Comparison of ENCODE assay signal across 1 cellular context in the genomic region with DNA sequence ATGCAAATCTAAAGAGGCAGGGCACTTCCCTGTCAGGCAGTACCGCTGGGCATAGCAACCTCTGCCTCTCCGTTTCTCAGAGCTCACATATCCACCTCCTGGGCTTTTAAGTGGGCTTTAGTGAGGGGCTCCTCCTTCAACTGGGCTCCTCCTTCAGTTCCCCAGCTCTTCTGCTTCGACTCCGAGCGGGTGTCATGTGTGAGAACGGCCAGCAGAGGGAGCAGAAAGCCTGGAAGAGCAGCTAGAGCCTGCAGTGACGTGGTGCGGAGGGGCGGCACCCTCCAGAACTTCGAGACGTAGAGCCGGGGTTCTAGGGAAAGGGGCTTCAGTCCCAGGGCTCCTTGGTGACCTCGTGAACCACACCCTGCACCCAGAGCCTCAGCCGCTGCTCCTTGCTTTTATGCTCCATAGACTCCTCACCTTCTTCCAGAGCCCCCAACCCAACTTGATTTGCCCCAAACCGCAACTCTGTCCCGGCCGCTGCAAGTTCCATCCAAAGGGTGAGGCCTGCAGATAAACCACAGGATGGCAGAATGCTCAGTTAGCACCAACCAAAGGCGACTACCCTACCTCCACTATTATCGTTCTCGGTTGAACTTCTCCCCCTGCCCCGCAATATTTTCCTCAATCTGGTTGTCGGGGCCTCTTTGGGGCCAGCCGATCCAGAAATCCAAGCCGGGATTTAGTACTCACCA.
A peak's percentile ranks its signal among the peaks of the same experiment; 100 is the strongest.
TF ChIP-seq lines count a peak whose summit lies in the region.

No MANE protein-coding gene starts in this region.

TF ChIP-seq in WTC11, 78 proteins besides CTCF, POLR2A, EP300 and RAD21 (continued from another document):
- TF ChIP-seq, protein P1, sequence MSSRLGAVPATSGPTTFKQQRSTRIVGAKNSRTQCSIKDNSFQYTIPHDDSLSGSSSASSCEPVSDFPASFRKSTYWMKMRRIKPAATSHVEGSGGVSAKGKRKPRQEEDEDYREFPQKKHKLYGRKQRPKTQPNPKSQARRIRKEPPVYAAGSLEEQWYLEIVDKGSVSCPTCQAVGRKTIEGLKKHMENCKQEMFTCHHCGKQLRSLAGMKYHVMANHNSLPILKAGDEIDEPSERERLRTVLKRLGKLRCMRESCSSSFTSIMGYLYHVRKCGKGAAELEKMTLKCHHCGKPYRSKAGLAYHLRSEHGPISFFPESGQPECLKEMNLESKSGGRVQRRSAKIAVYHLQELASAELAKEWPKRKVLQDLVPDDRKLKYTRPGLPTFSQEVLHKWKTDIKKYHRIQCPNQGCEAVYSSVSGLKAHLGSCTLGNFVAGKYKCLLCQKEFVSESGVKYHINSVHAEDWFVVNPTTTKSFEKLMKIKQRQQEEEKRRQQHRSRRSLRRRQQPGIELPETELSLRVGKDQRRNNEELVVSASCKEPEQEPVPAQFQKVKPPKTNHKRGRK (CRISPR knock-in tag; IDR thresholded peaks at IDR 0.05; ENCODE audit: borderline replicate concordance) = no peak
- no peak; the same call in 1 of the 2 replicates for TF ChIP-seq PRRX2 (CRISPR knock-in tag; IDR thresholded peaks at IDR 0.05)
- TF ChIP-seq, protein P2, sequence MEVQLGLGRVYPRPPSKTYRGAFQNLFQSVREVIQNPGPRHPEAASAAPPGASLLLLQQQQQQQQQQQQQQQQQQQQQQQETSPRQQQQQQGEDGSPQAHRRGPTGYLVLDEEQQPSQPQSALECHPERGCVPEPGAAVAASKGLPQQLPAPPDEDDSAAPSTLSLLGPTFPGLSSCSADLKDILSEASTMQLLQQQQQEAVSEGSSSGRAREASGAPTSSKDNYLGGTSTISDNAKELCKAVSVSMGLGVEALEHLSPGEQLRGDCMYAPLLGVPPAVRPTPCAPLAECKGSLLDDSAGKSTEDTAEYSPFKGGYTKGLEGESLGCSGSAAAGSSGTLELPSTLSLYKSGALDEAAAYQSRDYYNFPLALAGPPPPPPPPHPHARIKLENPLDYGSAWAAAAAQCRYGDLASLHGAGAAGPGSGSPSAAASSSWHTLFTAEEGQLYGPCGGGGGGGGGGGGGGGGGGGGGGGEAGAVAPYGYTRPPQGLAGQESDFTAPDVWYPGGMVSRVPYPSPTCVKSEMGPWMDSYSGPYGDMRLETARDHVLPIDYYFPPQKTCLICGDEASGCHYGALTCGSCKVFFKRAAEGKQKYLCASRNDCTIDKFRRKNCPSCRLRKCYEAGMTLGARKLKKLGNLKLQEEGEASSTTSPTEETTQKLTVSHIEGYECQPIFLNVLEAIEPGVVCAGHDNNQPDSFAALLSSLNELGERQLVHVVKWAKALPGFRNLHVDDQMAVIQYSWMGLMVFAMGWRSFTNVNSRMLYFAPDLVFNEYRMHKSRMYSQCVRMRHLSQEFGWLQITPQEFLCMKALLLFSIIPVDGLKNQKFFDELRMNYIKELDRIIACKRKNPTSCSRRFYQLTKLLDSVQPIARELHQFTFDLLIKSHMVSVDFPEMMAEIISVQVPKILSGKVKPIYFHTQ (CRISPR knock-in tag; IDR thresholded peaks at IDR 0.05) = no peak
- TF ChIP-seq, protein P3, sequence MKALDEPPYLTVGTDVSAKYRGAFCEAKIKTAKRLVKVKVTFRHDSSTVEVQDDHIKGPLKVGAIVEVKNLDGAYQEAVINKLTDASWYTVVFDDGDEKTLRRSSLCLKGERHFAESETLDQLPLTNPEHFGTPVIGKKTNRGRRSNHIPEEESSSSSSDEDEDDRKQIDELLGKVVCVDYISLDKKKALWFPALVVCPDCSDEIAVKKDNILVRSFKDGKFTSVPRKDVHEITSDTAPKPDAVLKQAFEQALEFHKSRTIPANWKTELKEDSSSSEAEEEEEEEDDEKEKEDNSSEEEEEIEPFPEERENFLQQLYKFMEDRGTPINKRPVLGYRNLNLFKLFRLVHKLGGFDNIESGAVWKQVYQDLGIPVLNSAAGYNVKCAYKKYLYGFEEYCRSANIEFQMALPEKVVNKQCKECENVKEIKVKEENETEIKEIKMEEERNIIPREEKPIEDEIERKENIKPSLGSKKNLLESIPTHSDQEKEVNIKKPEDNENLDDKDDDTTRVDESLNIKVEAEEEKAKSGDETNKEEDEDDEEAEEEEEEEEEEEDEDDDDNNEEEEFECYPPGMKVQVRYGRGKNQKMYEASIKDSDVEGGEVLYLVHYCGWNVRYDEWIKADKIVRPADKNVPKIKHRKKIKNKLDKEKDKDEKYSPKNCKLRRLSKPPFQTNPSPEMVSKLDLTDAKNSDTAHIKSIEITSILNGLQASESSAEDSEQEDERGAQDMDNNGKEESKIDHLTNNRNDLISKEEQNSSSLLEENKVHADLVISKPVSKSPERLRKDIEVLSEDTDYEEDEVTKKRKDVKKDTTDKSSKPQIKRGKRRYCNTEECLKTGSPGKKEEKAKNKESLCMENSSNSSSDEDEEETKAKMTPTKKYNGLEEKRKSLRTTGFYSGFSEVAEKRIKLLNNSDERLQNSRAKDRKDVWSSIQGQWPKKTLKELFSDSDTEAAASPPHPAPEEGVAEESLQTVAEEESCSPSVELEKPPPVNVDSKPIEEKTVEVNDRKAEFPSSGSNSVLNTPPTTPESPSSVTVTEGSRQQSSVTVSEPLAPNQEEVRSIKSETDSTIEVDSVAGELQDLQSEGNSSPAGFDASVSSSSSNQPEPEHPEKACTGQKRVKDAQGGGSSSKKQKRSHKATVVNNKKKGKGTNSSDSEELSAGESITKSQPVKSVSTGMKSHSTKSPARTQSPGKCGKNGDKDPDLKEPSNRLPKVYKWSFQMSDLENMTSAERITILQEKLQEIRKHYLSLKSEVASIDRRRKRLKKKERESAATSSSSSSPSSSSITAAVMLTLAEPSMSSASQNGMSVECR (CRISPR knock-in tag; IDR thresholded peaks at IDR 0.05; ENCODE audit: borderline replicate concordance) = no peak
- TF ChIP-seq, protein P4, sequence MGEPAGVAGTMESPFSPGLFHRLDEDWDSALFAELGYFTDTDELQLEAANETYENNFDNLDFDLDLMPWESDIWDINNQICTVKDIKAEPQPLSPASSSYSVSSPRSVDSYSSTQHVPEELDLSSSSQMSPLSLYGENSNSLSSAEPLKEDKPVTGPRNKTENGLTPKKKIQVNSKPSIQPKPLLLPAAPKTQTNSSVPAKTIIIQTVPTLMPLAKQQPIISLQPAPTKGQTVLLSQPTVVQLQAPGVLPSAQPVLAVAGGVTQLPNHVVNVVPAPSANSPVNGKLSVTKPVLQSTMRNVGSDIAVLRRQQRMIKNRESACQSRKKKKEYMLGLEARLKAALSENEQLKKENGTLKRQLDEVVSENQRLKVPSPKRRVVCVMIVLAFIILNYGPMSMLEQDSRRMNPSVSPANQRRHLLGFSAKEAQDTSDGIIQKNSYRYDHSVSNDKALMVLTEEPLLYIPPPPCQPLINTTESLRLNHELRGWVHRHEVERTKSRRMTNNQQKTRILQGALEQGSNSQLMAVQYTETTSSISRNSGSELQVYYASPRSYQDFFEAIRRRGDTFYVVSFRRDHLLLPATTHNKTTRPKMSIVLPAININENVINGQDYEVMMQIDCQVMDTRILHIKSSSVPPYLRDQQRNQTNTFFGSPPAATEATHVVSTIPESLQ (CRISPR knock-in tag; IDR thresholded peaks at IDR 0.05) = no peak
- no peak for TF ChIP-seq MYBL2 (CRISPR knock-in tag; IDR thresholded peaks at IDR 0.05)
- no peak for TF ChIP-seq KAT7 (CRISPR knock-in tag; IDR thresholded peaks at IDR 0.05; ENCODE audit: borderline replicate concordance)
- TF ChIP-seq, protein P5, sequence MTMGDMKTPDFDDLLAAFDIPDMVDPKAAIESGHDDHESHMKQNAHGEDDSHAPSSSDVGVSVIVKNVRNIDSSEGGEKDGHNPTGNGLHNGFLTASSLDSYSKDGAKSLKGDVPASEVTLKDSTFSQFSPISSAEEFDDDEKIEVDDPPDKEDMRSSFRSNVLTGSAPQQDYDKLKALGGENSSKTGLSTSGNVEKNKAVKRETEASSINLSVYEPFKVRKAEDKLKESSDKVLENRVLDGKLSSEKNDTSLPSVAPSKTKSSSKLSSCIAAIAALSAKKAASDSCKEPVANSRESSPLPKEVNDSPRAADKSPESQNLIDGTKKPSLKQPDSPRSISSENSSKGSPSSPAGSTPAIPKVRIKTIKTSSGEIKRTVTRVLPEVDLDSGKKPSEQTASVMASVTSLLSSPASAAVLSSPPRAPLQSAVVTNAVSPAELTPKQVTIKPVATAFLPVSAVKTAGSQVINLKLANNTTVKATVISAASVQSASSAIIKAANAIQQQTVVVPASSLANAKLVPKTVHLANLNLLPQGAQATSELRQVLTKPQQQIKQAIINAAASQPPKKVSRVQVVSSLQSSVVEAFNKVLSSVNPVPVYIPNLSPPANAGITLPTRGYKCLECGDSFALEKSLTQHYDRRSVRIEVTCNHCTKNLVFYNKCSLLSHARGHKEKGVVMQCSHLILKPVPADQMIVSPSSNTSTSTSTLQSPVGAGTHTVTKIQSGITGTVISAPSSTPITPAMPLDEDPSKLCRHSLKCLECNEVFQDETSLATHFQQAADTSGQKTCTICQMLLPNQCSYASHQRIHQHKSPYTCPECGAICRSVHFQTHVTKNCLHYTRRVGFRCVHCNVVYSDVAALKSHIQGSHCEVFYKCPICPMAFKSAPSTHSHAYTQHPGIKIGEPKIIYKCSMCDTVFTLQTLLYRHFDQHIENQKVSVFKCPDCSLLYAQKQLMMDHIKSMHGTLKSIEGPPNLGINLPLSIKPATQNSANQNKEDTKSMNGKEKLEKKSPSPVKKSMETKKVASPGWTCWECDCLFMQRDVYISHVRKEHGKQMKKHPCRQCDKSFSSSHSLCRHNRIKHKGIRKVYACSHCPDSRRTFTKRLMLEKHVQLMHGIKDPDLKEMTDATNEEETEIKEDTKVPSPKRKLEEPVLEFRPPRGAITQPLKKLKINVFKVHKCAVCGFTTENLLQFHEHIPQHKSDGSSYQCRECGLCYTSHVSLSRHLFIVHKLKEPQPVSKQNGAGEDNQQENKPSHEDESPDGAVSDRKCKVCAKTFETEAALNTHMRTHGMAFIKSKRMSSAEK (CRISPR knock-in tag; IDR thresholded peaks at IDR 0.05; ENCODE audit: borderline replicate concordance) = no peak
- no peak for TF ChIP-seq IRF2 (CRISPR knock-in tag; IDR thresholded peaks at IDR 0.05; ENCODE audit: borderline replicate concordance, low read depth)
- no peak for TF ChIP-seq TCF7 (CRISPR knock-in tag; IDR thresholded peaks at IDR 0.05; ENCODE audit: low read depth)
- 0 out of 2 replicates have a peak, but pooled peaks have one; percentile 40 for TF ChIP-seq EMX1 (CRISPR knock-in tag; IDR thresholded peaks at IDR 0.05)
- TF ChIP-seq FOXJ3 (CRISPR knock-in tag; IDR thresholded peaks at IDR 0.05; ENCODE audit: borderline replicate concordance) = no peak
- no peak for TF ChIP-seq ZNF219 (CRISPR knock-in tag; IDR thresholded peaks at IDR 0.05; ENCODE audit: borderline replicate concordance)
- TF ChIP-seq SOX15 (CRISPR knock-in tag; IDR thresholded peaks at IDR 0.05) = no peak
- TF ChIP-seq, protein P6, sequence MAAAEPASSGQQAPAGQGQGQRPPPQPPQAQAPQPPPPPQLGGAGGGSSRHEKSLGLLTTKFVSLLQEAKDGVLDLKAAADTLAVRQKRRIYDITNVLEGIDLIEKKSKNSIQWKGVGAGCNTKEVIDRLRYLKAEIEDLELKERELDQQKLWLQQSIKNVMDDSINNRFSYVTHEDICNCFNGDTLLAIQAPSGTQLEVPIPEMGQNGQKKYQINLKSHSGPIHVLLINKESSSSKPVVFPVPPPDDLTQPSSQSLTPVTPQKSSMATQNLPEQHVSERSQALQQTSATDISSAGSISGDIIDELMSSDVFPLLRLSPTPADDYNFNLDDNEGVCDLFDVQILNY (CRISPR knock-in tag; IDR thresholded peaks at IDR 0.05) = no peak
- TF ChIP-seq JAZF1 (CRISPR knock-in tag; IDR thresholded peaks at IDR 0.05) = no peak
- peak; percentile 48; the same call in 1 of the 2 replicates for TF ChIP-seq CREM (CRISPR knock-in tag; IDR thresholded peaks at IDR 0.05)
